15 cellular contexts compared by ENCODE assay signal in the genomic region with DNA sequence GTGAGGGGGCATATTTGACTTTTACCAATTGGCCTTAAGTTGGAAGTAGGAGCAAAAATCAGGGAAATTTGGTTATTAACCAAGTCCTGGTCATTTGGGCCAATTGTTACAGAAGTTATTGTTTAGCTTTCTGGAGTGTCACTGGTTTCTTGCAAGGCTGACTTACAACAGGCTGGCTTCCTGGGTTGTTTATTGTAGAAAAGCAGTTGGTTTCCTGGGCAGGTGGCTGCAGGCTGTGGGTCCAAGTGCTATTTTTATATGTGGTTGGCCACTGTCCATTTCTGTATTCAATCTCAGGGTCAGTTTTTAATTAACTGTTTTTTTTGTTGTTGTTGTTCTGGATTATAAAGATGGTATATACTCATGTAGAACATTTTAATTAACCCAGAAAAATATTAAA.
"Had no signal": no experiment of that assay in that cellular context is flagged by ENCODE, and none has a peak within 500 bp of the region (broad histone marks: within the 10 kb centered on the region; RNA-seq: fewer than 3 reads in every experiment).

No MANE protein-coding gene starts in this region.

- H3K36me3 ChIP-seq: neutrophil, thyroid gland had no signal

- H3K4me1 ChIP-seq: thyroid gland had no signal

- H3K27ac ChIP-seq: neutrophil, thyroid gland had no signal

- H3K9me3 ChIP-seq: mucosa of descending colon, neutrophil, thyroid gland had no signal

- DNase-seq: activated CD4-positive, alpha-beta T cell treated with anti-CD3 and anti-CD28 coated beads, Interleukin-2, amount 50 U/mL, for 1 hour; activated naive CD8-positive, alpha-beta T cell treated with anti-CD3 and anti-CD28 coated beads, Interleukin-2, amount 10 ng/mL, durations not matched to agents 7 days and 5 days; effector CD8-positive, alpha-beta T cell; hypothalamus; kidney; left ventricle myocardium superior; mucosa of descending colon; natural killer cell; posterior cingulate gyrus; retina; stimulated activated CD4-positive, alpha-beta T cell treated with anti-CD3 and anti-CD28 coated beads, Interleukin-2, amount 100 ng/mL, for 48 hours; thyroid gland had no signal

- H3K27me3 ChIP-seq: thyroid gland had no signal

- ATAC-seq: activated CD4-positive, CD25-positive, alpha-beta regulatory T cell treated with anti-CD3 and anti-CD28 coated beads, Interleukin-2, amount 50 U/mL, for 24 hours; mucosa of descending colon; natural killer cell; stimulated activated memory B cell treated with anti-CD40 and anti-IgM and Interleukin-4, amounts not matched to agents 10 μg/mL and 1 μg/mL and 100 μg/mL, for 72 hours had no signal

- H3K4me3 ChIP-seq: mucosa of descending colon, thyroid gland had no signal
